Comparison of ENCODE assay signal across 1 cellular context in the genomic region with DNA sequence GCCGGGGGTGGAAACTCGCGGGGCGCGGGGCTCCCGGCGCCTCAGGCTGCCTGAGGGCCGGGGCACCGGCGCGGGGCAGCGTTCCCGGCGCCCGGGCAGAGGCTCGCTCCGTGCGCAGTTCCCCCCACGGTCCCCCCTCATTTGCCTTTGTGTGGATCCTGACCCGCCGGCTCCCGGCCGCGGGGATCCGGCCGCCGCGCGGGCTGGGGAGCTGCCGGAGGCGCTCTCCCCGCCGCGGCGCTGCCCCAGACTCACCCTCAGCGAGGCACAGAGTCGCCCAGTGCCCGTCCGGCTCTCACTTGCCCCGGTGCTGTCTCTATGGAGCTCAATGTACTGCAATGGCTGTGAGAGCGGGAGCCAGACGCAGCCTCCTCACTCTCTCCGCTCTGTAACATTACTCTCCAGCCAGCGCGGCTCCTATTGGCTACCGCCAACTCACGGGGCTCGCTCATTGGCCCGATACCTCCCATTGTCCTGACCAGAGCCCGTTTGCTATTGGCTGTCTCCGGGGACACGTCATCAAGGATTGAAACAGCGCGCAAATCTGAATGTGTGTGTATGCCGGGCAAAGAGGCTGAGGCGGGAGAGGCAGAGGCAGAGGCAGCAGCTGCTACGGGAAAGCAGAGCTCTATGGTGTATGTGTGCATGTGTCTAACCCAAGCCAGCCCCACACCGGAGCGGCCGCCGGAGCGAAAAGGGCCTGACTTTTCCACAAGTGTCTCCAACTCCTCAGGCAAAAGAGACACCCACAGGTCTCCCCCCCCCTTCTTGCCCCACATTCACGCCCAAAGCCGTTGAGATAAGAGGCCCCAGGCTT.
TF ChIP-seq lines count a peak whose summit lies in the region.

Gene HMGB1, minus strand, starts transcription at position 396 of the 817 bp plus-strand sequence. CDS start 2,256 bp downstream, outside the sequence.

TF ChIP-seq in HepG2, 621 proteins besides CTCF, POLR2A, EP300 and RAD21 (continued from another document and continues in another):
- TF ChIP-seq STAG1 (CRISPR knock-in tag; IDR thresholded peaks at IDR 0.05) (no peak), ZNF746 (CRISPR knock-in tag; IDR thresholded peaks at IDR 0.05) (no peak), MAX (IDR thresholded peaks at IDR 0.05) (peak; percentile 68), ZSCAN21 (CRISPR knock-in tag; IDR thresholded peaks at IDR 0.05; ENCODE audit: borderline replicate concordance) (peak; percentile 53; the same call in 1 of the 2 replicates), JARID2 (CRISPR knock-in tag; IDR thresholded peaks at IDR 0.05; ENCODE audit: insufficient replicate concordance) (no peak), NFYB (CRISPR knock-in tag; IDR thresholded peaks at IDR 0.05) (peak; percentile 92), MED1 (CRISPR knock-in tag; IDR thresholded peaks at IDR 0.05) (no peak), HCFC1 (IDR thresholded peaks at IDR 0.05; ENCODE audit: low read depth, low read length) (no peak), ZNF34 (CRISPR knock-in tag; IDR thresholded peaks at IDR 0.05; ENCODE audit: borderline replicate concordance) (no peak), ZBTB8A (CRISPR knock-in tag; IDR thresholded peaks at IDR 0.05; ENCODE audit: borderline replicate concordance, low read depth) (no peak), REL (CRISPR knock-in tag; conservative IDR thresholded peaks at IDR 0.05) (peak; percentile 87; the same call in 1 of the 2 replicates), MAFG (CRISPR knock-in tag; IDR thresholded peaks at IDR 0.05) (no peak), ZSCAN25 (CRISPR knock-in tag; IDR thresholded peaks at IDR 0.05) (no peak), ZFP37 (CRISPR knock-in tag; IDR thresholded peaks at IDR 0.05; ENCODE audit: borderline replicate concordance) (no peak), MAF1 (CRISPR knock-in tag; IDR thresholded peaks at IDR 0.05; ENCODE audit: borderline replicate concordance) (no peak), ZNF414 (CRISPR knock-in tag; IDR thresholded peaks at IDR 0.05) (no peak), BHLHE40 (IDR thresholded peaks at IDR 0.05; ENCODE audit: low read length) (no peak), MED13 (CRISPR knock-in tag; IDR thresholded peaks at IDR 0.05) (no peak), SP140L (CRISPR knock-in tag; IDR thresholded peaks at IDR 0.05; ENCODE audit: borderline replicate concordance) (no peak), ZNF503 (CRISPR knock-in tag; IDR thresholded peaks at IDR 0.05) (no peak), TCF12 (IDR thresholded peaks at IDR 0.05) (no peak), TCF12 (CRISPR knock-in tag; IDR thresholded peaks at IDR 0.05) (no peak), ZNF720 (CRISPR knock-in tag; IDR thresholded peaks at IDR 0.05) (no peak), ZNF562 (CRISPR knock-in tag; IDR thresholded peaks at IDR 0.05; ENCODE audit: borderline replicate concordance) (no peak), MXD1 (CRISPR knock-in tag; IDR thresholded peaks at IDR 0.05) (no peak; the same call in 1 of the 2 replicates)
- TF ChIP-seq, protein P1, sequence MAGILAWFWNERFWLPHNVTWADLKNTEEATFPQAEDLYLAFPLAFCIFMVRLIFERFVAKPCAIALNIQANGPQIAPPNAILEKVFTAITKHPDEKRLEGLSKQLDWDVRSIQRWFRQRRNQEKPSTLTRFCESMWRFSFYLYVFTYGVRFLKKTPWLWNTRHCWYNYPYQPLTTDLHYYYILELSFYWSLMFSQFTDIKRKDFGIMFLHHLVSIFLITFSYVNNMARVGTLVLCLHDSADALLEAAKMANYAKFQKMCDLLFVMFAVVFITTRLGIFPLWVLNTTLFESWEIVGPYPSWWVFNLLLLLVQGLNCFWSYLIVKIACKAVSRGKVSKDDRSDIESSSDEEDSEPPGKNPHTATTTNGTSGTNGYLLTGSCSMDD (CRISPR knock-in tag; IDR thresholded peaks at IDR 0.05), result no peak
- TF ChIP-seq, protein P2, sequence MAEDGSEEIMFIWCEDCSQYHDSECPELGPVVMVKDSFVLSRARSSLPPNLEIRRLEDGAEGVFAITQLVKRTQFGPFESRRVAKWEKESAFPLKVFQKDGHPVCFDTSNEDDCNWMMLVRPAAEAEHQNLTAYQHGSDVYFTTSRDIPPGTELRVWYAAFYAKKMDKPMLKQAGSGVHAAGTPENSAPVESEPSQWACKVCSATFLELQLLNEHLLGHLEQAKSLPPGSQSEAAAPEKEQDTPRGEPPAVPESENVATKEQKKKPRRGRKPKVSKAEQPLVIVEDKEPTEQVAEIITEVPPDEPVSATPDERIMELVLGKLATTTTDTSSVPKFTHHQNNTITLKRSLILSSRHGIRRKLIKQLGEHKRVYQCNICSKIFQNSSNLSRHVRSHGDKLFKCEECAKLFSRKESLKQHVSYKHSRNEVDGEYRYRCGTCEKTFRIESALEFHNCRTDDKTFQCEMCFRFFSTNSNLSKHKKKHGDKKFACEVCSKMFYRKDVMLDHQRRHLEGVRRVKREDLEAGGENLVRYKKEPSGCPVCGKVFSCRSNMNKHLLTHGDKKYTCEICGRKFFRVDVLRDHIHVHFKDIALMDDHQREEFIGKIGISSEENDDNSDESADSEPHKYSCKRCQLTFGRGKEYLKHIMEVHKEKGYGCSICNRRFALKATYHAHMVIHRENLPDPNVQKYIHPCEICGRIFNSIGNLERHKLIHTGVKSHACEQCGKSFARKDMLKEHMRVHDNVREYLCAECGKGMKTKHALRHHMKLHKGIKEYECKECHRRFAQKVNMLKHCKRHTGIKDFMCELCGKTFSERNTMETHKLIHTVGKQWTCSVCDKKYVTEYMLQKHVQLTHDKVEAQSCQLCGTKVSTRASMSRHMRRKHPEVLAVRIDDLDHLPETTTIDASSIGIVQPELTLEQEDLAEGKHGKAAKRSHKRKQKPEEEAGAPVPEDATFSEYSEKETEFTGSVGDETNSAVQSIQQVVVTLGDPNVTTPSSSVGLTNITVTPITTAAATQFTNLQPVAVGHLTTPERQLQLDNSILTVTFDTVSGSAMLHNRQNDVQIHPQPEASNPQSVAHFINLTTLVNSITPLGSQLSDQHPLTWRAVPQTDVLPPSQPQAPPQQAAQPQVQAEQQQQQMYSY (CRISPR knock-in tag; IDR thresholded peaks at IDR 0.05), result no peak
- TF ChIP-seq, protein P3, sequence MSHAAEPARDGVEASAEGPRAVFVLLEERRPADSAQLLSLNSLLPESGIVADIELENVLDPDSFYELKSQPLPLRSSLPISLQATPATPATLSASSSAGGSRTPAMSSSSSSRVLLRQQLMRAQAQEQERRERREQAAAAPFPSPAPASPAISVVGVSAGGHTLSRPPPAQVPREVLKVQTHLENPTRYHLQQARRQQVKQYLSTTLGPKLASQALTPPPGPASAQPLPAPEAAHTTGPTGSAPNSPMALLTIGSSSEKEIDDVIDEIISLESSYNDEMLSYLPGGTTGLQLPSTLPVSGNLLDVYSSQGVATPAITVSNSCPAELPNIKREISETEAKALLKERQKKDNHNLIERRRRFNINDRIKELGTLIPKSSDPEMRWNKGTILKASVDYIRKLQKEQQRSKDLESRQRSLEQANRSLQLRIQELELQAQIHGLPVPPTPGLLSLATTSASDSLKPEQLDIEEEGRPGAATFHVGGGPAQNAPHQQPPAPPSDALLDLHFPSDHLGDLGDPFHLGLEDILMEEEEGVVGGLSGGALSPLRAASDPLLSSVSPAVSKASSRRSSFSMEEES (CRISPR knock-in tag; IDR thresholded peaks at IDR 0.05), result no peak
- TF ChIP-seq, protein P4, sequence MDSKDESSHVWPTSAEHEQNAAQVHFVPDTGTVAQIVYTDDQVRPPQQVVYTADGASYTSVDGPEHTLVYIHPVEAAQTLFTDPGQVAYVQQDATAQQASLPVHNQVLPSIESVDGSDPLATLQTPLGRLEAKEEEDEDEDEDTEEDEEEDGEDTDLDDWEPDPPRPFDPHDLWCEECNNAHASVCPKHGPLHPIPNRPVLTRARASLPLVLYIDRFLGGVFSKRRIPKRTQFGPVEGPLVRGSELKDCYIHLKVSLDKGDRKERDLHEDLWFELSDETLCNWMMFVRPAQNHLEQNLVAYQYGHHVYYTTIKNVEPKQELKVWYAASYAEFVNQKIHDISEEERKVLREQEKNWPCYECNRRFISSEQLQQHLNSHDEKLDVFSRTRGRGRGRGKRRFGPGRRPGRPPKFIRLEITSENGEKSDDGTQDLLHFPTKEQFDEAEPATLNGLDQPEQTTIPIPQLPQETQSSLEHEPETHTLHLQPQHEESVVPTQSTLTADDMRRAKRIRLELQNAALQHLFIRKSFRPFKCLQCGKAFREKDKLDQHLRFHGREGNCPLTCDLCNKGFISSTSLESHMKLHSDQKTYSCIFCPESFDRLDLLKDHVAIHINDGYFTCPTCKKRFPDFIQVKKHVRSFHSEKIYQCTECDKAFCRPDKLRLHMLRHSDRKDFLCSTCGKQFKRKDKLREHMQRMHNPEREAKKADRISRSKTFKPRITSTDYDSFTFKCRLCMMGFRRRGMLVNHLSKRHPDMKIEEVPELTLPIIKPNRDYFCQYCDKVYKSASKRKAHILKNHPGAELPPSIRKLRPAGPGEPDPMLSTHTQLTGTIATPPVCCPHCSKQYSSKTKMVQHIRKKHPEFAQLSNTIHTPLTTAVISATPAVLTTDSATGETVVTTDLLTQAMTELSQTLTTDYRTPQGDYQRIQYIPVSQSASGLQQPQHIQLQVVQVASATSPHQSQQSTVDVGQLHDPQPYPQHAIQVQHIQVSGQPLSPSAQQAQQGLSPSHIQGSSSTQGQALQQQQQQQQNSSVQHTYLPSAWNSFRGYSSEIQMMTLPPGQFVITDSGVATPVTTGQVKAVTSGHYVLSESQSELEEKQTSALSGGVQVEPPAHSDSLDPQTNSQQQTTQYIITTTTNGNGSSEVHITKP (CRISPR knock-in tag; IDR thresholded peaks at IDR 0.05; ENCODE audit: low read depth), result no peak
- TF ChIP-seq, protein P5, sequence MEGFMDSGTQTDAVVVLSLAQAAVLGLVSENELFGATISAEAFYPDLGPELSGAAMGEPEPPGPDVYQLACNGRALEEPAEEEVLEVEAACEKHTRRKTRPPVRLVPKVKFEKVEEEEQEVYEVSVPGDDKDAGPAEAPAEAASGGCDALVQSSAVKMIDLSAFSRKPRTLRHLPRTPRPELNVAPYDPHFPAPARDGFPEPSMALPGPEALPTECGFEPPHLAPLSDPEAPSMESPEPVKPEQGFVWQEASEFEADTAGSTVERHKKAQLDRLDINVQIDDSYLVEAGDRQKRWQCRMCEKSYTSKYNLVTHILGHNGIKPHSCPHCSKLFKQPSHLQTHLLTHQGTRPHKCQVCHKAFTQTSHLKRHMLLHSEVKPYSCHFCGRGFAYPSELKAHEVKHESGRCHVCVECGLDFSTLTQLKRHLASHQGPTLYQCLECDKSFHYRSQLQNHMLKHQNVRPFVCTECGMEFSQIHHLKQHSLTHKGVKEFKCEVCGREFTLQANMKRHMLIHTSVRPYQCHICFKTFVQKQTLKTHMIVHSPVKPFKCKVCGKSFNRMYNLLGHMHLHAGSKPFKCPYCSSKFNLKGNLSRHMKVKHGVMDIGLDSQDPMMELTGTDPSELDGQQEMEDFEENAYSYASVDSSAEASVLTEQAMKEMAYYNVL (CRISPR knock-in tag; IDR thresholded peaks at IDR 0.05; ENCODE audit: borderline replicate concordance), result peak; percentile 61; the same call in 1 of the 2 replicates
- TF ChIP-seq, protein P6, sequence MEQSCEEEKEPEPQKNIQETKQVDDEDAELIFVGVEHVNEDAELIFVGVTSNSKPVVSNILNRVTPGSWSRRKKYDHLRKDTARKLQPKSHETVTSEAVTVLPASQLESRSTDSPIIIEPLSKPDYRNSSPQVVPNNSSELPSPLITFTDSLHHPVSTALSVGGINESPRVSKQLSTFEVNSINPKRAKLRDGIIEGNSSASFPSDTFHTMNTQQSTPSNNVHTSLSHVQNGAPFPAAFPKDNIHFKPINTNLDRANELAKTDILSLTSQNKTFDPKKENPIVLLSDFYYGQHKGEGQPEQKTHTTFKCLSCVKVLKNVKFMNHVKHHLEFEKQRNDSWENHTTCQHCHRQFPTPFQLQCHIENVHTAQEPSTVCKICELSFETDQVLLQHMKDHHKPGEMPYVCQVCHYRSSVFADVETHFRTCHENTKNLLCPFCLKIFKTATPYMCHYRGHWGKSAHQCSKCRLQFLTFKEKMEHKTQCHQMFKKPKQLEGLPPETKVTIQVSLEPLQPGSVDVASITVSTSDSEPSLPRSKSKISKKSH (CRISPR knock-in tag; IDR thresholded peaks at IDR 0.05; ENCODE audit: borderline replicate concordance), result 0 out of 2 replicates have a peak, but pooled peaks have one; percentile 29
